8 cellular contexts compared by ENCODE assay signal in genomic region chr17:42459983-42460300, GRCh38. TPM values are rescaled to one million over a fixed set of nuclear protein-coding genes. Genes with fewer than 3 reads are reported as not detected.
DNase-seq lines count a peak whose midpoint lies in the region; ATAC-seq, FAIRE-seq and TF ChIP-seq lines count a peak whose summit lies in the region.

No MANE protein-coding gene starts in this region.

- peak overlapping the region; percentile 84 for H3K27ac ChIP-seq in CD4-positive, CD25-positive, alpha-beta regulatory T cell (ENCODE audit: insufficient read depth, low read length, poor library complexity, severe bottlenecking)

- DNase-seq in CD4-positive, CD25-positive, alpha-beta regulatory T cell: peak in 2 of 3 donors; percentile 60 to 75
- DNase-seq in HTR-8/SVneo (ENCODE audit: insufficient read length, low spot score): peak; percentile 53
- no peak for DNase-seq in T-helper 17 cell
- no peak for DNase-seq in epithelial cell of proximal tubule (ENCODE audit: low read depth)
- DNase-seq in natural killer cell: no peak
- no peak for DNase-seq in NCI-H146 treated with DMSO at 0.1 percent for 48 hours (lab: John Stamatoyannopoulos, UW; ENCODE audit: unreplicated experiment)
- DNase-seq in GDM1 (lab: John Stamatoyannopoulos, UW): no peak

- peaks cover 4% of the 10 kb centered on the region for H3K36me3 ChIP-seq in CD4-positive, CD25-positive, alpha-beta regulatory T cell (ENCODE audit: control insufficient read depth, insufficient read depth, low read length)

- H3K27me3 Mint-ChIP-seq in CD4-positive, CD25-positive, alpha-beta regulatory T cell: peaks cover 4% of the 10 kb centered on the region
- H3K27me3 Mint-ChIP-seq in T-helper 17 cell: no peaks in the 10 kb centered on the region
- H3K27me3 Mint-ChIP-seq in natural killer cell (ENCODE audit: low read depth in 2 of 2): peaks cover 28 to 34% of the 10 kb centered on the region in 2 donors

- no peaks in the 10 kb centered on the region for H3K9me3 ChIP-seq in CD4-positive, CD25-positive, alpha-beta regulatory T cell (ENCODE audit: control insufficient read depth in 2 of 2, low read length in 2 of 2)
- H3K9me3 ChIP-seq in T-helper 17 cell (ENCODE audit: control insufficient read depth, low read length, poor library complexity, severe bottlenecking): no peaks in the 10 kb centered on the region

- peak overlapping the region in 1 of 3 donors; percentile 9 for H3K27ac Mint-ChIP-seq in CD4-positive, CD25-positive, alpha-beta regulatory T cell
- H3K27ac Mint-ChIP-seq in T-helper 17 cell: peak overlapping the region; percentile 92
- H3K27ac Mint-ChIP-seq in natural killer cell: no peak overlapping the region

- peak; percentile 33 to 38 for ATAC-seq in CD4-positive, CD25-positive, alpha-beta regulatory T cell (ENCODE audit: low read depth in 2 of 2)
- ATAC-seq in T-helper 17 cell (peak; percentile 37), natural killer cell (peak; percentile 49 to 65 (median 57)), HG03025 (IDR thresholded peaks at IDR 0.05; ENCODE audit: low FRiP score, unreplicated experiment) (no peak)

- H3K4me1 ChIP-seq in CD4-positive, CD25-positive, alpha-beta regulatory T cell (ENCODE audit: control insufficient read depth, insufficient read depth, low read length, poor library complexity, severe bottlenecking): peaks cover 47% of the 10 kb centered on the region

- H3K4me1 Mint-ChIP-seq in CD4-positive, CD25-positive, alpha-beta regulatory T cell: peaks cover 24 to 53% (median 39%) of the 10 kb centered on the region in 4 donors
- H3K4me1 Mint-ChIP-seq in T-helper 17 cell (peaks cover 37% of the 10 kb centered on the region), natural killer cell (peaks cover 43 to 45% of the 10 kb centered on the region in 2 donors)

- H3K9me3 Mint-ChIP-seq in CD4-positive, CD25-positive, alpha-beta regulatory T cell: no peaks in the 10 kb centered on the region
- H3K9me3 Mint-ChIP-seq in natural killer cell: no peaks in the 10 kb centered on the region

- intact Hi-C loops in natural killer cell (cut with micrococcal nuclease): loop anchor here (5.0 kb wide), 1 partner anchor 73 kb away; the partner anchor contains the start of gene STAT3

- TF ChIP-seq CTCF in epithelial cell of proximal tubule (conservative IDR thresholded peaks at IDR 0.05; ENCODE audit: low read depth, low read length): no peak
- TF ChIP-seq CTCF in natural killer cell (IDR thresholded peaks at IDR 0.05): no peak

- H3K4me3 ChIP-seq in CD4-positive, CD25-positive, alpha-beta regulatory T cell (ENCODE audit: low read depth, low read length): peak overlapping the region; percentile 69
- peak overlapping the region; percentile 100 for H3K4me3 ChIP-seq in epithelial cell of proximal tubule (ENCODE audit: low read depth, low read length)

- peaks cover 8% of the 10 kb centered on the region for H3K36me3 Mint-ChIP-seq in CD4-positive, CD25-positive, alpha-beta regulatory T cell
- H3K36me3 Mint-ChIP-seq in T-helper 17 cell (ENCODE audit: low read depth) (no peaks in the 10 kb centered on the region), natural killer cell (no peaks in the 10 kb centered on the region)

- peak overlapping the region; percentile 88 to 98 (median 94) for H3K4me3 Mint-ChIP-seq in CD4-positive, CD25-positive, alpha-beta regulatory T cell
- H3K4me3 Mint-ChIP-seq in T-helper 17 cell (peak overlapping the region; percentile 91), natural killer cell (peak overlapping the region; percentile 84)

- peak; percentile 28 for FAIRE-seq in HTR-8/SVneo (lab: Jason Lieb, UNC)

- no peaks in the 10 kb centered on the region for H3K27me3 ChIP-seq in CD4-positive, CD25-positive, alpha-beta regulatory T cell (ENCODE audit: control insufficient read depth, insufficient read depth, low read length)

RNA-seq across cellular contexts. Expression of gene ATP6V0A1, which starts 1.3 kb away (rescaled TPM):
- total RNA-seq in CD4-positive, CD25-positive, alpha-beta regulatory T cell: 28.1 TPM
- 10 to 100 TPM; 13.8 to 16.4 (median 15.2) TPM for polyA plus RNA-seq in CD4-positive, CD25-positive, alpha-beta regulatory T cell
- total RNA-seq in T-helper 17 cell (10 to 100 TPM; 15.4 to 18.5 TPM), epithelial cell of proximal tubule (25.4 and 32.3 TPM in 2 replicates), natural killer cell (10 to 100 TPM in 1 of 3 donors, 1 to 10 TPM in 2; 4.8 to 33.5 (median 7.5) TPM)

RNA-seq across cellular contexts. Expression of gene CAVIN1, which starts 36.9 kb away (rescaled TPM):
- total RNA-seq in CD4-positive, CD25-positive, alpha-beta regulatory T cell: 1.1 TPM
- polyA plus RNA-seq in CD4-positive, CD25-positive, alpha-beta regulatory T cell: under 1 TPM; 0.03 to 0.31 (median 0.14) TPM
- total RNA-seq in T-helper 17 cell: under 1 TPM; 0.47 to 0.90 TPM
- total RNA-seq in epithelial cell of proximal tubule: 184 and 265 TPM in 2 replicates
- total RNA-seq in natural killer cell: under 1 TPM in 2 of 3 donors, not detected in 1; 0.11 to 0.20 TPM

Comparison
In these comparisons a context has a peak if more than half of its experiments do, and no peak if none do; other contexts are left out.
1. DNase-seq: peak in CD4-positive, CD25-positive, alpha-beta regulatory T cell (2 of 3) and HTR-8/SVneo (single experiment); none in T-helper 17 cell (0 of 3), epithelial cell of proximal tubule (single experiment), natural killer cell (single experiment), NCI-H146 treated with DMSO at 0.1 percent for 48 hours (single experiment) and GDM1 (single experiment).
2. RNA of gene CAVIN1, which starts 36.9 kb away (total RNA-seq): 184 to 265 TPM in epithelial cell of proximal tubule; 1.1 TPM in CD4-positive, CD25-positive, alpha-beta regulatory T cell (single experiment), 0.47 to 0.90 TPM in T-helper 17 cell and 0.11 to 0.20 TPM in natural killer cell; every median in the first group is over 10 times any median in the second.
3. Peak in every context shown above with its lines, with median percentiles within 50 percentile points of each other: H3K4me3 Mint-ChIP-seq.